In genomic region chr19:8321760-8322637, GRCh38 we compare ENCODE assay signal across 8 cellular contexts. TPM values are rescaled to one million over a fixed set of nuclear protein-coding genes. Genes with fewer than 3 reads are reported as not detected.
DNase-seq lines count a peak whose midpoint lies in the region; ATAC-seq and TF ChIP-seq lines count a peak whose summit lies in the region.

No MANE protein-coding gene starts in this region.

- peak overlapping the region; percentile 97 for H3K27ac Mint-ChIP-seq in GM23338

- H3K9me3 Mint-ChIP-seq in GM23338: no peaks in the 10 kb centered on the region; the same call in 2 of the 3 replicates

- H3K4ac ChIP-seq in trophoblast cell (ENCODE audit: low read depth, low read length): peak overlapping the region; percentile 35

- peaks cover 54% of the 10 kb centered on the region for H3F3A ChIP-seq in GM23338 (replicated peaks; ENCODE audit: low read depth)

- H3K79me1 ChIP-seq in trophoblast cell (ENCODE audit: low read length): peaks cover 10% of the 10 kb centered on the region

- no peak overlapping the region for H2AFZ ChIP-seq in GM23338
- H2AFZ ChIP-seq in trophoblast cell (ENCODE audit: insufficient read depth, low read length, poor library complexity): peak overlapping the region; percentile 25

- peak overlapping the region; percentile 8 for H2BK120ac ChIP-seq in trophoblast cell (ENCODE audit: insufficient read depth, low read length, poor library complexity)

- peak overlapping the region; percentile 96 for H3K4me3 ChIP-seq in GM23338
- H3K4me3 ChIP-seq in foreskin fibroblast (ENCODE audit: low read depth in 1 of 2, low read length in 2 of 2): peak overlapping the region; percentile 99 to 100
- H3K4me3 ChIP-seq in trophoblast cell (ENCODE audit: low read depth, low read length): peak overlapping the region; percentile 89

- no peaks in the 10 kb centered on the region for H3K9me2 ChIP-seq in GM23338 (ENCODE audit: insufficient read depth)

- no peaks in the 10 kb centered on the region for H3K27me3 ChIP-seq in GM23338 (ENCODE audit: insufficient read depth)
- H3K27me3 ChIP-seq in trophoblast cell (ENCODE audit: insufficient read depth, low read length): no peaks in the 10 kb centered on the region

- peaks cover under 1% of the 10 kb centered on the region for H3K9me3 ChIP-seq in trophoblast cell (ENCODE audit: insufficient read depth, low read depth, low read length)

- peak overlapping the region; percentile 94 for H3K27ac ChIP-seq in GM23338 (ENCODE audit: low read depth)
- H3K27ac ChIP-seq in VCaP: peak overlapping the region; percentile 82
- no peak overlapping the region for H3K27ac ChIP-seq in trophoblast cell (ENCODE audit: low read depth, low read length)

- H3K36me3 ChIP-seq in GM23338 (ENCODE audit: insufficient read depth): peaks cover 7% of the 10 kb centered on the region
- peaks cover 22 to 23% of the 10 kb centered on the region in 2 experiments for H3K36me3 ChIP-seq in trophoblast cell (ENCODE audit: control insufficient read depth in 1 of 2, insufficient read depth in 2 of 2, low read length in 2 of 2)

- H3K4me1 Mint-ChIP-seq in GM23338: peaks cover 29% of the 10 kb centered on the region

- H4K91ac ChIP-seq in trophoblast cell (ENCODE audit: low read depth, low read length): peak overlapping the region; percentile 54

- peaks cover 24% of the 10 kb centered on the region for H4K20me1 ChIP-seq in GM23338 (replicated peaks; ENCODE audit: insufficient read depth)

- H3K79me2 ChIP-seq in GM23338 (replicated peaks; ENCODE audit: insufficient read depth) (peaks cover 33% of the 10 kb centered on the region), trophoblast cell (ENCODE audit: control insufficient read depth, insufficient read depth, low read length, poor library complexity) (peaks cover 18% of the 10 kb centered on the region)

- peaks cover 24% of the 10 kb centered on the region for H3K4me1 ChIP-seq in GM23338 (ENCODE audit: insufficient read depth)
- H3K4me1 ChIP-seq in trophoblast cell (ENCODE audit: control insufficient read depth in 1 of 2, insufficient read depth in 2 of 2, low read length in 2 of 2): peaks cover 8 to 9% of the 10 kb centered on the region in 2 experiments

- H4K12ac ChIP-seq in trophoblast cell (ENCODE audit: low read depth, low read length): no peak overlapping the region

- peaks cover 35% of the 10 kb centered on the region for H3K36me3 Mint-ChIP-seq in GM23338 (ENCODE audit: low read depth)

- H3K4me2 ChIP-seq in GM23338 (peak overlapping the region; percentile 97), trophoblast cell (ENCODE audit: low read length) (peak overlapping the region; percentile 89)

- peak overlapping the region; percentile 5 for H2AK5ac ChIP-seq in trophoblast cell (ENCODE audit: low read length)

- TF ChIP-seq CTCF in GM23338 (conservative IDR thresholded peaks at IDR 0.05; ENCODE audit: low read depth in 2 of 2): no peak
- TF ChIP-seq CTCF in VCaP (conservative IDR thresholded peaks at IDR 0.05): no peak
- no peak for TF ChIP-seq CTCF in foreskin fibroblast (IDR thresholded peaks at IDR 0.05; ENCODE audit: low read depth, low read length)

- H3K4me3 Mint-ChIP-seq in GM23338: peak overlapping the region; percentile 97

- no CpG with 5 or more reads among the region's 49 CpGs for WGBS in trophoblast cell (ENCODE audit: extremely low coverage, insufficient coverage, insufficient read length)

- no peak for ATAC-seq in GM23338
- ATAC-seq in activated CD4-positive, CD25-positive, alpha-beta regulatory T cell treated with anti-CD3 and anti-CD28 coated beads, Interleukin-2, amount 50 U/mL, for 24 hours: no peak

- peak overlapping the region; percentile 79 for H4K8ac ChIP-seq in trophoblast cell (ENCODE audit: low read depth, low read length)

- peaks cover 21% of the 10 kb centered on the region for H3K27me3 Mint-ChIP-seq in GM23338 (ENCODE audit: insufficient read depth, low read depth, poor library complexity)

- no peak overlapping the region for H3K23ac ChIP-seq in trophoblast cell (ENCODE audit: low read length)

- peak overlapping the region; percentile 38 for H2BK5ac ChIP-seq in trophoblast cell (ENCODE audit: low read depth, low read length, poor library complexity)

- peak overlapping the region; percentile 77 for H3K14ac ChIP-seq in trophoblast cell (ENCODE audit: low read length)

- H2BK12ac ChIP-seq in trophoblast cell (ENCODE audit: low read length): no peak overlapping the region

- peak overlapping the region; percentile 97 for H3K9ac ChIP-seq in trophoblast cell (ENCODE audit: low read length)

- peak overlapping the region; percentile 42 for H3K18ac ChIP-seq in trophoblast cell (ENCODE audit: low read length)

- DNase-seq in GM23338 (ENCODE audit: low spot score) (no peak), foreskin fibroblast (no peak), trophoblast cell (peak in 1 of 2 donors; percentile 32), SHP77 (lab: John Stamatoyannopoulos, UW) (no peak)
- DNase-seq in stimulated activated CD4-positive, alpha-beta T cell treated with anti-CD3 and anti-CD28 coated beads, Interleukin-1b, Interleukin-23, amount 100 ng/mL, for 48 hours: no peak
- DNase-seq in activated effector memory CD4-positive, alpha-beta T cell treated with anti-CD3 and anti-CD28 coated beads, Interleukin-2, amount 50 U/mL, for 16 hours: no peak

TF ChIP-seq in GM23338, 12 proteins besides CTCF, POLR2A, EP300 and RAD21:
- TF ChIP-seq ZNF331 (CRISPR knock-in tag; IDR thresholded peaks at IDR 0.05; ENCODE audit: low read depth): no peak
- TF ChIP-seq CREB1 (CRISPR knock-in tag; IDR thresholded peaks at IDR 0.05; ENCODE audit: low read depth): no peak
- TF ChIP-seq EZH2 (IDR thresholded peaks at IDR 0.05; ENCODE audit: low read depth, unreplicated experiment): no peak
- no peak for TF ChIP-seq POLR2AphosphoS5 (IDR thresholded peaks at IDR 0.05; ENCODE audit: low read depth)
- no peak for TF ChIP-seq STAT1 (IDR thresholded peaks at IDR 0.05; ENCODE audit: unreplicated experiment)
- TF ChIP-seq, protein P1, sequence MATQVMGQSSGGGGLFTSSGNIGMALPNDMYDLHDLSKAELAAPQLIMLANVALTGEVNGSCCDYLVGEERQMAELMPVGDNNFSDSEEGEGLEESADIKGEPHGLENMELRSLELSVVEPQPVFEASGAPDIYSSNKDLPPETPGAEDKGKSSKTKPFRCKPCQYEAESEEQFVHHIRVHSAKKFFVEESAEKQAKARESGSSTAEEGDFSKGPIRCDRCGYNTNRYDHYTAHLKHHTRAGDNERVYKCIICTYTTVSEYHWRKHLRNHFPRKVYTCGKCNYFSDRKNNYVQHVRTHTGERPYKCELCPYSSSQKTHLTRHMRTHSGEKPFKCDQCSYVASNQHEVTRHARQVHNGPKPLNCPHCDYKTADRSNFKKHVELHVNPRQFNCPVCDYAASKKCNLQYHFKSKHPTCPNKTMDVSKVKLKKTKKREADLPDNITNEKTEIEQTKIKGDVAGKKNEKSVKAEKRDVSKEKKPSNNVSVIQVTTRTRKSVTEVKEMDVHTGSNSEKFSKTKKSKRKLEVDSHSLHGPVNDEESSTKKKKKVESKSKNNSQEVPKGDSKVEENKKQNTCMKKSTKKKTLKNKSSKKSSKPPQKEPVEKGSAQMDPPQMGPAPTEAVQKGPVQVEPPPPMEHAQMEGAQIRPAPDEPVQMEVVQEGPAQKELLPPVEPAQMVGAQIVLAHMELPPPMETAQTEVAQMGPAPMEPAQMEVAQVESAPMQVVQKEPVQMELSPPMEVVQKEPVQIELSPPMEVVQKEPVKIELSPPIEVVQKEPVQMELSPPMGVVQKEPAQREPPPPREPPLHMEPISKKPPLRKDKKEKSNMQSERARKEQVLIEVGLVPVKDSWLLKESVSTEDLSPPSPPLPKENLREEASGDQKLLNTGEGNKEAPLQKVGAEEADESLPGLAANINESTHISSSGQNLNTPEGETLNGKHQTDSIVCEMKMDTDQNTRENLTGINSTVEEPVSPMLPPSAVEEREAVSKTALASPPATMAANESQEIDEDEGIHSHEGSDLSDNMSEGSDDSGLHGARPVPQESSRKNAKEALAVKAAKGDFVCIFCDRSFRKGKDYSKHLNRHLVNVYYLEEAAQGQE (IDR thresholded peaks at IDR 0.05; ENCODE audit: unreplicated experiment): no peak
- TF ChIP-seq, protein P2, sequence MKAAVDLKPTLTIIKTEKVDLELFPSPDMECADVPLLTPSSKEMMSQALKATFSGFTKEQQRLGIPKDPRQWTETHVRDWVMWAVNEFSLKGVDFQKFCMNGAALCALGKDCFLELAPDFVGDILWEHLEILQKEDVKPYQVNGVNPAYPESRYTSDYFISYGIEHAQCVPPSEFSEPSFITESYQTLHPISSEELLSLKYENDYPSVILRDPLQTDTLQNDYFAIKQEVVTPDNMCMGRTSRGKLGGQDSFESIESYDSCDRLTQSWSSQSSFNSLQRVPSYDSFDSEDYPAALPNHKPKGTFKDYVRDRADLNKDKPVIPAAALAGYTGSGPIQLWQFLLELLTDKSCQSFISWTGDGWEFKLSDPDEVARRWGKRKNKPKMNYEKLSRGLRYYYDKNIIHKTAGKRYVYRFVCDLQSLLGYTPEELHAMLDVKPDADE (IDR thresholded peaks at IDR 0.05): no peak
- TF ChIP-seq ZNF114 (CRISPR knock-in tag; IDR thresholded peaks at IDR 0.05): no peak

RNA-seq across cellular contexts. Expression of gene RPS28, which starts 0.7 kb away (rescaled TPM):
- total RNA-seq in GM23338 (2014; rRNA removed; shearing (Covaris generic)): 151 and 174 TPM in 2 replicates
- 1,790 and 2,003 TPM in 2 replicates for polyA plus RNA-seq in GM23338 (2016; fragmentation: Nextera tagmentation; extraction: Ambion mirVana)
- 1,437 and 1,442 TPM in 2 replicates for polyA plus RNA-seq in trophoblast cell (2013)

RNA-seq across cellular contexts. Expression of gene NDUFA7, which starts 0.8 kb away (rescaled TPM):
- 35.1 and 38.3 TPM in 2 replicates for total RNA-seq in GM23338 (2014; rRNA removed; shearing (Covaris generic))
- polyA plus RNA-seq in GM23338 (2016; fragmentation: Nextera tagmentation; extraction: Ambion mirVana): 344 and 364 TPM in 2 replicates
- 113 and 115 TPM in 2 replicates for polyA plus RNA-seq in trophoblast cell (2013)

RNA-seq across cellular contexts. Expression of gene CD320, which starts 13.8 kb away (rescaled TPM):
- 84.9 and 124 TPM in 2 replicates for total RNA-seq in GM23338 (2014; rRNA removed; shearing (Covaris generic))
- polyA plus RNA-seq in GM23338 (2016; fragmentation: Nextera tagmentation; extraction: Ambion mirVana): 87.0 and 90.0 TPM in 2 replicates
- polyA plus RNA-seq in trophoblast cell (2013): 15.3 and 16.3 TPM in 2 replicates

RNA-seq across cellular contexts. Expression of gene KANK3, which starts 21.1 kb away (rescaled TPM):
- total RNA-seq in GM23338 (2014; rRNA removed; shearing (Covaris generic)): 8.7 and 9.3 TPM in 2 replicates
- 2.0 and 2.2 TPM in 2 replicates for polyA plus RNA-seq in GM23338 (2016; fragmentation: Nextera tagmentation; extraction: Ambion mirVana)
- 0.60 and 0.90 TPM in 2 replicates for polyA plus RNA-seq in trophoblast cell (2013)

RNA-seq across cellular contexts. Expression of gene ANGPTL4, which starts 42.0 kb away (rescaled TPM):
- total RNA-seq in GM23338 (2014; rRNA removed; shearing (Covaris generic)): 1.4 and 2.2 TPM in 2 replicates
- 1.9 and 2.1 TPM in 2 replicates for polyA plus RNA-seq in GM23338 (2016; fragmentation: Nextera tagmentation; extraction: Ambion mirVana)
- polyA plus RNA-seq in trophoblast cell (2013): 4.1 and 4.3 TPM in 2 replicates
